In genomic region chr15:101168898-101169297, GRCh38 we compare ENCODE assay signal across 10 cellular contexts.
A peak's percentile ranks its signal among the peaks of the same experiment; 100 is the strongest.
DNase-seq lines count a peak whose midpoint lies in the region; ATAC-seq lines count a peak whose summit lies in the region.
"Had no signal": no experiment of that assay in that cellular context is flagged by ENCODE, and none has a peak within 500 bp of the region (broad histone marks: within the 10 kb centered on the region; RNA-seq: fewer than 3 reads in every experiment).

No MANE protein-coding gene starts in this region.

- DNase-seq in activated T-cell treated with anti-CD3 and anti-CD28 coated beads, Interleukin-2, amount 50 U/mL, for 24 hours = no peak
- no peak for DNase-seq in activated T-cell treated with anti-CD3 and anti-CD28 coated beads for 4 hours
- no peak for DNase-seq in activated CD8-positive, alpha-beta T cell treated with anti-CD3 and anti-CD28 coated beads, Interleukin-2, amount 10 ng/mL, durations not matched to agents 7 days and 5 days
- DNase-seq in substantia nigra (lab: John Stamatoyannopoulos, UW) = no peak
- DNase-seq in SKM-1 (lab: John Stamatoyannopoulos, UW; ENCODE audit: unreplicated experiment) = no peak
- DNase-seq in NCI-H187 (lab: John Stamatoyannopoulos, UW) = no peak
- DNase-seq: stimulated activated naive B cell treated with anti-CD40 and anti-IgM and Interleukin-4, amounts not matched to agents 10 μg/mL and 1 μg/mL and 100 μg/mL, for 72 hours had no signal

- no peaks in the 10 kb centered on the region for H3K27me3 ChIP-seq in layer of hippocampus (ENCODE audit: control insufficient read depth, insufficient read depth, low read length)
- H3K27me3 ChIP-seq: body of pancreas had no signal

- H3K27ac ChIP-seq in layer of hippocampus (ENCODE audit: low read depth, low read length) = peak overlapping the region; percentile 72
- peak overlapping the region; percentile 49 for H3K27ac ChIP-seq in substantia nigra (ENCODE audit: low read depth, low read length, poor library complexity, severe bottlenecking)

- POLR2A ChIA-PET in activated CD8-positive, alpha-beta T cell treated with anti-CD3 and anti-CD28 coated beads, Interleukin-2, amount 10 ng/mL, durations not matched to agents 7 days and 5 days (lab: Charles Lee) = interaction anchor here (0.7 to 1.1 kb wide), 2 partner anchors 83 to 555 kb away, joined by 3 read pairs; partner anchors contain the start of genes CHSY1 and TARS3

- peak overlapping the region; percentile 93 for H3K27ac Mint-ChIP-seq in activated T-cell treated with anti-CD3 and anti-CD28 coated beads, Interleukin-2, amount 50 U/mL, for 24 hours
- H3K27ac Mint-ChIP-seq in activated CD8-positive, alpha-beta T cell treated with anti-CD3 and anti-CD28 coated beads, Interleukin-2, amount 10 ng/mL, durations not matched to agents 7 days and 5 days = peak overlapping the region; percentile 95

- no peak for ATAC-seq in activated CD8-positive, alpha-beta T cell treated with anti-CD3 and anti-CD28 coated beads, Interleukin-2, amount 10 ng/mL, durations not matched to agents 7 days and 5 days
- ATAC-seq in GM21381 (IDR thresholded peaks at IDR 0.05; ENCODE audit: unreplicated experiment) = no peak

- peaks cover 25% of the 10 kb centered on the region for H3K36me3 Mint-ChIP-seq in activated T-cell treated with anti-CD3 and anti-CD28 coated beads, Interleukin-2, amount 50 U/mL, for 24 hours (ENCODE audit: low read depth)
- peaks cover 39% of the 10 kb centered on the region for H3K36me3 Mint-ChIP-seq in activated CD8-positive, alpha-beta T cell treated with anti-CD3 and anti-CD28 coated beads, Interleukin-2, amount 10 ng/mL, durations not matched to agents 7 days and 5 days (ENCODE audit: low read depth)

- H3K9me3 Mint-ChIP-seq in activated T-cell treated with anti-CD3 and anti-CD28 coated beads, Interleukin-2, amount 50 U/mL, for 24 hours = peaks cover 29% of the 10 kb centered on the region
- H3K9me3 Mint-ChIP-seq in activated CD8-positive, alpha-beta T cell treated with anti-CD3 and anti-CD28 coated beads, Interleukin-2, amount 10 ng/mL, durations not matched to agents 7 days and 5 days (ENCODE audit: insufficient read depth) = peaks cover 32% of the 10 kb centered on the region

- H3K4me3 Mint-ChIP-seq in activated T-cell treated with anti-CD3 and anti-CD28 coated beads, Interleukin-2, amount 50 U/mL, for 24 hours = no peak overlapping the region
- peak overlapping the region; percentile 44 for H3K4me3 Mint-ChIP-seq in activated CD8-positive, alpha-beta T cell treated with anti-CD3 and anti-CD28 coated beads, Interleukin-2, amount 10 ng/mL, durations not matched to agents 7 days and 5 days

- peaks cover 39% of the 10 kb centered on the region for H3K4me1 Mint-ChIP-seq in activated T-cell treated with anti-CD3 and anti-CD28 coated beads, Interleukin-2, amount 50 U/mL, for 24 hours (ENCODE audit: low read depth)
- H3K4me1 Mint-ChIP-seq in activated CD8-positive, alpha-beta T cell treated with anti-CD3 and anti-CD28 coated beads, Interleukin-2, amount 10 ng/mL, durations not matched to agents 7 days and 5 days (ENCODE audit: low read depth) = peaks cover 54% of the 10 kb centered on the region

- no peaks in the 10 kb centered on the region for H3K27me3 Mint-ChIP-seq in activated T-cell treated with anti-CD3 and anti-CD28 coated beads, Interleukin-2, amount 50 U/mL, for 24 hours
- H3K27me3 Mint-ChIP-seq in activated CD8-positive, alpha-beta T cell treated with anti-CD3 and anti-CD28 coated beads, Interleukin-2, amount 10 ng/mL, durations not matched to agents 7 days and 5 days (ENCODE audit: low read depth) = no peaks in the 10 kb centered on the region
- H3K27me3 Mint-ChIP-seq: stimulated activated naive B cell treated with anti-CD40 and anti-IgM and Interleukin-4, amounts not matched to agents 10 μg/mL and 1 μg/mL and 100 μg/mL, for 72 hours had no signal

- CTCF ChIA-PET in activated CD8-positive, alpha-beta T cell treated with anti-CD3 and anti-CD28 coated beads, Interleukin-2, amount 10 ng/mL, durations not matched to agents 7 days and 5 days (lab: Charles Lee) = interaction anchor here (0.7 to 3.2 kb wide), 6 partner anchors 16 to 1344 kb away, joined by 3 to 13 read pairs (median 4); no protein-coding TSS in a partner anchor
